Comparison of ENCODE assay signal across 30 cellular contexts in the genomic region with DNA sequence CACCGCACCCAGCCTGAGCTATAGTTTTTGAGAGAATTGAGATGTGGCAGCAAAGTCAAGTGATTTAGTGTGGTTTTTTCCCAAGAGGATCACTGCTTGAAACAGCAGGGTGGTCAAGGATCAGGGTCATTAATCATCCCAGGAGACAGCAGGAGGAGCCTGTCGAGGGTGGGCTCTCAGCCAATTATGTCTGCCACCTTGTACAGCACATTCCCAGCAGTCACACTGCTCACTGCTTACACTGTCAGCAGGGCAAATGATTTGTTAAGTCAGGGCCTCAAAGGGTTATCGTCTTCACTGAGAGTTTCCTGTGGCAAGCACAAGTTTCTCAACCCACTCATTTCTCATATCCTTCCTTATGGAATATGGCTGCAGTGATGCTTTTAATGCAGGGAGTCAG. TPM values are rescaled to one million over a fixed set of nuclear protein-coding genes. Genes with fewer than 3 reads are reported as not detected.
DNase-seq lines count a peak whose midpoint lies in the region; FAIRE-seq and TF ChIP-seq lines count a peak whose summit lies in the region.
"Had no signal": no experiment of that assay in that cellular context is flagged by ENCODE, and none has a peak within 500 bp of the region (broad histone marks: within the 10 kb centered on the region; RNA-seq: fewer than 3 reads in every experiment).

No MANE protein-coding gene starts in this region.

- TF ChIP-seq CTCF in progenitor cell of endocrine pancreas (IDR thresholded peaks at IDR 0.05; ENCODE audit: unreplicated experiment) = no peak

- no peaks in the 10 kb centered on the region for H3K4me1 Mint-ChIP-seq in progenitor cell of endocrine pancreas (ENCODE audit: low read depth)
- H3K4me1 Mint-ChIP-seq: activated CD4-positive, alpha-beta T cell treated with anti-CD3 and anti-CD28 coated beads, Interleukin-2, amount 10 ng/mL, durations not matched to agents 7 days and 5 days; immature natural killer cell; stimulated activated naive CD8-positive, alpha-beta T cell treated with anti-CD3 and anti-CD28 coated beads, Interleukin-15, amount 100 ng/mL, for 72 hours; WTC11 had no signal

- H3K4me3 Mint-ChIP-seq in progenitor cell of endocrine pancreas (ENCODE audit: low read depth) = no peak overlapping the region
- H3K4me3 Mint-ChIP-seq: activated CD4-positive, alpha-beta T cell treated with anti-CD3 and anti-CD28 coated beads, Interleukin-2, amount 10 ng/mL, durations not matched to agents 7 days and 5 days; activated T-cell treated with anti-CD3 and anti-CD28 coated beads, Interleukin-2, amount 50 U/mL, for 4 hours; immature natural killer cell; stimulated activated naive CD8-positive, alpha-beta T cell treated with anti-CD3 and anti-CD28 coated beads, Interleukin-15, amount 100 ng/mL, for 72 hours; WTC11 had no signal

- no peak for TF ChIP-seq POLR2A in GM12892 (IDR thresholded peaks at IDR 0.05; ENCODE audit: low read depth, low read length)

- no peaks in the 10 kb centered on the region for H3K27me3 Mint-ChIP-seq in progenitor cell of endocrine pancreas
- H3K27me3 Mint-ChIP-seq: activated CD4-positive, alpha-beta T cell treated with anti-CD3 and anti-CD28 coated beads, Interleukin-2, amount 10 ng/mL, durations not matched to agents 7 days and 5 days; stimulated activated naive CD8-positive, alpha-beta T cell treated with anti-CD3 and anti-CD28 coated beads, Interleukin-15, amount 100 ng/mL, for 72 hours had no signal

- no peaks in the 10 kb centered on the region for H3K9me3 Mint-ChIP-seq in progenitor cell of endocrine pancreas (ENCODE audit: low read depth)
- H3K9me3 Mint-ChIP-seq: activated CD4-positive, alpha-beta T cell treated with anti-CD3 and anti-CD28 coated beads, Interleukin-2, amount 10 ng/mL, durations not matched to agents 7 days and 5 days; activated T-cell treated with anti-CD3 and anti-CD28 coated beads, Interleukin-2, amount 50 U/mL, for 4 hours; immature natural killer cell; stimulated activated naive CD8-positive, alpha-beta T cell treated with anti-CD3 and anti-CD28 coated beads, Interleukin-15, amount 100 ng/mL, for 72 hours; WTC11 had no signal

- DNase-seq in NCI-H2171 treated with DMSO at 0.1 percent for 48 hours (lab: John Stamatoyannopoulos, UW) (peak; percentile 46), NCI-H2171 (lab: John Stamatoyannopoulos, UW) (no peak), amniotic epithelial cell (ENCODE audit: low read depth) (peak; percentile 92), glomerular visceral epithelial cell (ENCODE audit: extremely low spot score) (peak; percentile 35), renal cortical epithelial cell (ENCODE audit: low read depth) (peak; percentile 50), GM12892 (ENCODE audit: insufficient read length) (no peak), NCI-H1092 treated with DMSO at 0.1 percent for 48 hours (lab: John Stamatoyannopoulos, UW) (no peak), progenitor cell of endocrine pancreas (ENCODE audit: low spot score, unreplicated experiment) (no peak)
- DNase-seq: activated CD4-positive, alpha-beta T cell treated with anti-CD3 and anti-CD28 coated beads, Interleukin-2, amount 10 ng/mL, durations not matched to agents 7 days and 5 days; activated T-cell treated with anti-CD3 and anti-CD28 coated beads, Interleukin-2, amount 50 U/mL, for 4 hours; brain microvascular endothelial cell; DMS79; effector CD8-positive, alpha-beta T cell; GDM1; H7; hypothalamus; immature natural killer cell; left ventricle myocardium superior; NCI-H2081 treated with DMSO at 0.1 percent for 48 hours; NCI-H446; nucleus accumbens; SHP77 treated with DMSO at 0.1 percent for 48 hours; stimulated activated CD8-positive, alpha-beta memory T cell treated with anti-CD3 and anti-CD28 coated beads, Interleukin-4, amount 100 ng/mL, for 48 hours; stimulated activated naive CD8-positive, alpha-beta T cell treated with anti-CD3 and anti-CD28 coated beads, Interleukin-15, amount 100 ng/mL, for 72 hours; SW 1271; T1000 had no signal

- FAIRE-seq in GM12892 (lab: Jason Lieb, UNC) = no peak
- FAIRE-seq: A549, colon, frontal cortex had no signal

- peaks cover 17% of the 10 kb centered on the region for H3K36me3 Mint-ChIP-seq in progenitor cell of endocrine pancreas (ENCODE audit: insufficient read depth)

- no peak overlapping the region for H3K27ac Mint-ChIP-seq in progenitor cell of endocrine pancreas
- H3K27ac Mint-ChIP-seq: activated CD4-positive, alpha-beta T cell treated with anti-CD3 and anti-CD28 coated beads, Interleukin-2, amount 10 ng/mL, durations not matched to agents 7 days and 5 days; immature natural killer cell; stimulated activated naive CD8-positive, alpha-beta T cell treated with anti-CD3 and anti-CD28 coated beads, Interleukin-15, amount 100 ng/mL, for 72 hours; WTC11 had no signal

RNA-seq across cellular contexts. Expression of a gene that starts 13.2 kb away (rescaled TPM):
- total RNA-seq in renal cortical epithelial cell = 11.6 and 27.4 TPM in 2 replicates
- 1.1 TPM for polyA plus RNA-seq in GM12892 (2012; ENCODE audit: missing spikeins)
- 5.1 TPM in 2 replicates for total RNA-seq in progenitor cell of endocrine pancreas

RNA-seq across cellular contexts. Expression of a gene that starts 22.1 kb away (rescaled TPM):
- 26.2 and 45.8 TPM in 2 replicates for total RNA-seq in renal cortical epithelial cell
- 14.4 TPM for polyA plus RNA-seq in GM12892 (2012; ENCODE audit: missing spikeins)
- 5.6 and 6.6 TPM in 2 replicates for total RNA-seq in progenitor cell of endocrine pancreas

RNA-seq across cellular contexts. Expression of a gene that starts 22.2 kb away (rescaled TPM):
- total RNA-seq in renal cortical epithelial cell (13.5 TPM in 2 replicates), progenitor cell of endocrine pancreas (1.7 and 2.1 TPM in 2 replicates)
- polyA plus RNA-seq in GM12892 (2012; ENCODE audit: missing spikeins) = 5.6 TPM

RNA-seq across cellular contexts. Expression of a gene that starts 26.9 kb away (rescaled TPM):
- 5.7 and 12.5 TPM in 2 replicates for total RNA-seq in renal cortical epithelial cell
- 39.9 TPM for polyA plus RNA-seq in GM12892 (2012; ENCODE audit: missing spikeins)
- 2.2 and 6.8 TPM in 2 replicates for total RNA-seq in progenitor cell of endocrine pancreas
- polyA plus RNA-seq: immature natural killer cell had no signal

RNA-seq across cellular contexts. Expression of a gene that starts 27.9 kb away (rescaled TPM):
- total RNA-seq in renal cortical epithelial cell (9.0 and 25.5 TPM in 2 replicates), progenitor cell of endocrine pancreas (20.4 and 21.0 TPM in 2 replicates)
- polyA plus RNA-seq in GM12892 (2012; ENCODE audit: missing spikeins) = 10.2 TPM

Comparison
In these comparisons a context has a peak if more than half of its experiments do, and no peak if none do; other contexts are left out.
1. DNase-seq: peak in NCI-H2171 treated with DMSO at 0.1 percent for 48 hours (single experiment), amniotic epithelial cell (single experiment), glomerular visceral epithelial cell (single experiment) and renal cortical epithelial cell (single experiment); none in NCI-H2171 (single experiment), GM12892 (single experiment), NCI-H1092 treated with DMSO at 0.1 percent for 48 hours (single experiment) and progenitor cell of endocrine pancreas (single experiment).